ENCODE assay signal across 8 cellular contexts in genomic region chr2:160332318-160332717, GRCh38.
A peak's percentile ranks its signal among the peaks of the same experiment; 100 is the strongest.
DNase-seq lines count a peak whose midpoint lies in the region; ATAC-seq lines count a peak whose summit lies in the region.

No MANE protein-coding gene starts in this region.

- H3K27me3 Mint-ChIP-seq in activated naive CD4-positive, alpha-beta T cell treated with anti-CD3 and anti-CD28 coated beads, Interleukin-2, amount 50 U/mL, for 24 hours = no peaks in the 10 kb centered on the region
- no peaks in the 10 kb centered on the region for H3K27me3 Mint-ChIP-seq in T-helper 1 cell treated with Interleukin-12 subunit alpha and Interleukin-12 subunit beta and Interleukin-4 antibody, amounts not matched to agents 30 μg/mL and 1 μg/mL, for 36 hours (ENCODE audit: low read depth)
- H3K27me3 Mint-ChIP-seq in stimulated activated naive B cell treated with anti-CD40 and anti-IgM and Interleukin-4, amounts not matched to agents 10 μg/mL and 1 μg/mL and 100 μg/mL, for 72 hours = no peaks in the 10 kb centered on the region

- H3K9me3 Mint-ChIP-seq in activated naive CD4-positive, alpha-beta T cell treated with anti-CD3 and anti-CD28 coated beads, Interleukin-2, amount 50 U/mL, for 24 hours = no peaks in the 10 kb centered on the region
- no peaks in the 10 kb centered on the region for H3K9me3 Mint-ChIP-seq in T-helper 1 cell treated with Interleukin-12 subunit alpha and Interleukin-12 subunit beta and Interleukin-4 antibody, amounts not matched to agents 30 μg/mL and 1 μg/mL, for 36 hours
- no peaks in the 10 kb centered on the region for H3K9me3 Mint-ChIP-seq in stimulated activated naive B cell treated with anti-CD40 and anti-IgM and Interleukin-4, amounts not matched to agents 10 μg/mL and 1 μg/mL and 100 μg/mL, for 72 hours

- peak overlapping the region; percentile 68 for H3K27ac Mint-ChIP-seq in activated naive CD4-positive, alpha-beta T cell treated with anti-CD3 and anti-CD28 coated beads, Interleukin-2, amount 50 U/mL, for 24 hours
- H3K27ac Mint-ChIP-seq in T-helper 1 cell treated with Interleukin-12 subunit alpha and Interleukin-12 subunit beta and Interleukin-4 antibody, amounts not matched to agents 30 μg/mL and 1 μg/mL, for 36 hours = peak overlapping the region; percentile 53
- H3K27ac Mint-ChIP-seq in stimulated activated naive B cell treated with anti-CD40 and anti-IgM and Interleukin-4, amounts not matched to agents 10 μg/mL and 1 μg/mL and 100 μg/mL, for 72 hours = peak overlapping the region; percentile 70

- no peak for DNase-seq in activated naive CD4-positive, alpha-beta T cell treated with anti-CD3 and anti-CD28 coated beads, Interleukin-2, amount 50 U/mL, for 16 hours
- peak; percentile 30 for DNase-seq in globus pallidus (ENCODE audit: low spot score)
- DNase-seq in stimulated activated naive B cell treated with anti-CD40 and anti-IgM and Interleukin-4, amounts not matched to agents 10 μg/mL and 1 μg/mL and 100 μg/mL, for 72 hours = no peak
- no peak for DNase-seq in NCI-H2196 (lab: John Stamatoyannopoulos, UW; ENCODE audit: unreplicated experiment)

- peak in 1 of 2 donors; percentile 55 for ATAC-seq in stimulated activated naive B cell treated with anti-CD40 and anti-IgM and Interleukin-4, amounts not matched to agents 10 μg/mL and 1 μg/mL and 100 μg/mL, for 72 hours (replicated peaks)
- no peak for ATAC-seq in GM21390 (IDR thresholded peaks at IDR 0.05; ENCODE audit: unreplicated experiment)
- ATAC-seq in GM18511 (IDR thresholded peaks at IDR 0.05; ENCODE audit: unreplicated experiment) = no peak

- peaks cover 96% of the 10 kb centered on the region for H3K4me1 Mint-ChIP-seq in activated naive CD4-positive, alpha-beta T cell treated with anti-CD3 and anti-CD28 coated beads, Interleukin-2, amount 50 U/mL, for 24 hours
- peaks cover 69% of the 10 kb centered on the region for H3K4me1 Mint-ChIP-seq in T-helper 1 cell treated with Interleukin-12 subunit alpha and Interleukin-12 subunit beta and Interleukin-4 antibody, amounts not matched to agents 30 μg/mL and 1 μg/mL, for 36 hours (ENCODE audit: low read depth)
- peaks cover 25 to 68% of the 10 kb centered on the region in 2 donors for H3K4me1 Mint-ChIP-seq in stimulated activated naive B cell treated with anti-CD40 and anti-IgM and Interleukin-4, amounts not matched to agents 10 μg/mL and 1 μg/mL and 100 μg/mL, for 72 hours

- H3K4me3 Mint-ChIP-seq in activated naive CD4-positive, alpha-beta T cell treated with anti-CD3 and anti-CD28 coated beads, Interleukin-2, amount 50 U/mL, for 24 hours = no peak overlapping the region
- H3K4me3 Mint-ChIP-seq in T-helper 1 cell treated with Interleukin-12 subunit alpha and Interleukin-12 subunit beta and Interleukin-4 antibody, amounts not matched to agents 30 μg/mL and 1 μg/mL, for 36 hours = peak overlapping the region; percentile 40
- H3K4me3 Mint-ChIP-seq in stimulated activated naive B cell treated with anti-CD40 and anti-IgM and Interleukin-4, amounts not matched to agents 10 μg/mL and 1 μg/mL and 100 μg/mL, for 72 hours = no peak overlapping the region

- peaks cover 2% of the 10 kb centered on the region for H3K36me3 Mint-ChIP-seq in activated naive CD4-positive, alpha-beta T cell treated with anti-CD3 and anti-CD28 coated beads, Interleukin-2, amount 50 U/mL, for 24 hours
- peaks cover 13% of the 10 kb centered on the region for H3K36me3 Mint-ChIP-seq in T-helper 1 cell treated with Interleukin-12 subunit alpha and Interleukin-12 subunit beta and Interleukin-4 antibody, amounts not matched to agents 30 μg/mL and 1 μg/mL, for 36 hours (ENCODE audit: low read depth)
- no peaks in the 10 kb centered on the region for H3K36me3 Mint-ChIP-seq in stimulated activated naive B cell treated with anti-CD40 and anti-IgM and Interleukin-4, amounts not matched to agents 10 μg/mL and 1 μg/mL and 100 μg/mL, for 72 hours
